Comparison of ENCODE assay signal across 17 cellular contexts in genomic region chr5:73928486-73928885, GRCh38.
"Had no signal": no experiment of that assay in that cellular context is flagged by ENCODE, and none has a peak within 500 bp of the region (broad histone marks: within the 10 kb centered on the region; RNA-seq: fewer than 3 reads in every experiment).

No MANE protein-coding gene starts in this region.

- H3K4me3 ChIP-seq: esophagus squamous epithelium, gastroesophageal sphincter, lung, right atrium auricular region, tibial nerve, upper lobe of right lung, vagina had no signal

- H3K4me1 ChIP-seq: esophagus squamous epithelium, gastroesophageal sphincter, right atrium auricular region, tibial nerve, upper lobe of right lung, vagina had no signal

- H3K27ac ChIP-seq: epithelial cell of prostate, esophagus squamous epithelium, gastroesophageal sphincter, right atrium auricular region, tibial nerve, upper lobe of right lung, vagina had no signal

- H3K27me3 ChIP-seq: esophagus squamous epithelium, gastroesophageal sphincter, right atrium auricular region, tibial nerve, upper lobe of right lung, vagina had no signal

- H3K9me3 ChIP-seq: esophagus squamous epithelium, gastroesophageal sphincter, right atrium auricular region, tibial nerve, upper lobe of right lung, vagina had no signal

- H3K36me3 ChIP-seq: gastroesophageal sphincter, right atrium auricular region, tibial nerve, upper lobe of right lung, vagina had no signal

- DNase-seq: effector memory CD8-positive, alpha-beta T cell; esophagus squamous epithelium; foreskin fibroblast; glutamatergic neuron; left cardiac atrium; left ventricle myocardium superior; mesendoderm; naive thymus-derived CD8-positive, alpha-beta T cell; posterior cingulate gyrus; stimulated activated CD4-positive, alpha-beta T cell treated with anti-CD3 and anti-CD28 coated beads, Interleukin-4, amount 100 ng/mL, for 24 hours; upper lobe of right lung had no signal
